1 cellular context compared by ENCODE assay signal in genomic region chr20:62739067-62739466, GRCh38.
TF ChIP-seq lines count a peak whose summit lies in the region.

No MANE protein-coding gene starts in this region.

TF ChIP-seq in IMR-90, 13 proteins besides CTCF, POLR2A, EP300 and RAD21:
- TF ChIP-seq CEBPB (IDR thresholded peaks at IDR 0.05; ENCODE audit: low read depth, low read length) (no peak), MAFK (IDR thresholded peaks at IDR 0.05; ENCODE audit: low read depth, low read length) (no peak), SMC3 (IDR thresholded peaks at IDR 0.05; ENCODE audit: low read depth, low read length) (no peak), CHD1 (IDR thresholded peaks at IDR 0.05; ENCODE audit: low read depth, low read length) (no peak), ELK1 (IDR thresholded peaks at IDR 0.05; ENCODE audit: borderline replicate concordance, low read depth, low read length) (no peak), FOS (IDR thresholded peaks at IDR 0.05; ENCODE audit: low read depth, low read length) (no peak), RCOR1 (IDR thresholded peaks at IDR 0.05; ENCODE audit: insufficient replicate concordance, low read length) (no peak), BHLHE40 (IDR thresholded peaks at IDR 0.05; ENCODE audit: low read depth, low read length) (no peak)
